Comparison of ENCODE assay signal across 9 cellular contexts in the genomic region with DNA sequence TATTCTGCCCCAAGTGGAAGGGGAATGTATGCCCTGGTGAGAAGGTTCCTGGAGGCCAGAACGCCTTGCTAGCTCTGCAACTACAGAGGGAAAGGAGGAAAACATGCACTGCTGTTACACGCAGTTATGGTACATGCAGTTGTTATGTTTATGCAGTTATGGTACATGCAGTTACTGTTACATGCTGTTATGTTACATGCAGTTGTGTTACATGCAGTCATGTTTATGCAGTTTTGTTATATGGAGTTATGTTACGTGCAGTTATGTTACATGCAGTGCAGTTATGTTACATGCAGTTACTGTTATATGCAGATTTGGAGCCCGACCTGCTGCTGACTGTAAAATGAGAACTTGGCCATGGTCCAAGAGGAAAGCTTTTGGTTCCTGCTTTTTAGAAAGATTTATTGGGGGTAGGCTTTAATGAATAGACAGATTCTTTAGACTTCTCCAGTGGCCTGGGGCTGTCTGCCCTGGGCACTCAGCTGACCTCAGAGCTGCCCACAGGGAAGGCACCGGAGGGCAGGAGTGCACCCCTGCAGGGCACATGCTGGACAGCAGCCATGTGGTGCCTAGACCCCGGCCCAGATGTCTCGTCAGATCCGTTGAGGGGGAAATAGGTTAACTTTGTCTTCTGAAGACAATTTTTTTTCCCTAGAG.
DNase-seq lines count a peak whose midpoint lies in the region; ATAC-seq, FAIRE-seq and TF ChIP-seq lines count a peak whose summit lies in the region.
"Had no signal": no experiment of that assay in that cellular context is flagged by ENCODE, and none has a peak within 500 bp of the region (broad histone marks: within the 10 kb centered on the region; RNA-seq: fewer than 3 reads in every experiment).

No MANE protein-coding gene starts in this region.

- no peak for FAIRE-seq in astrocyte (lab: Jason Lieb, UNC)

- no peaks in the 10 kb centered on the region for H3K36me3 ChIP-seq in astrocyte (ENCODE audit: insufficient read depth, low read length)

- H3K9ac ChIP-seq in astrocyte (ENCODE audit: low read length), result no peak overlapping the region

- peaks cover 3% of the 10 kb centered on the region for H3K9me3 Mint-ChIP-seq in astrocyte (ENCODE audit: unreplicated experiment)
- H3K9me3 Mint-ChIP-seq in nephron, result peaks cover 17% of the 10 kb centered on the region
- peaks cover 4% of the 10 kb centered on the region for H3K9me3 Mint-ChIP-seq in activated CD4-positive, alpha-beta memory T cell treated with anti-CD3 and anti-CD28 coated beads for 36 hours

- peaks cover 5% of the 10 kb centered on the region for H3K4me1 ChIP-seq in astrocyte (ENCODE audit: insufficient read depth, low read length)

- H3K36me3 Mint-ChIP-seq in astrocyte (ENCODE audit: low read depth, unreplicated experiment) (peaks cover 14% of the 10 kb centered on the region), nephron (ENCODE audit: low read depth) (no peaks in the 10 kb centered on the region)
- H3K36me3 Mint-ChIP-seq in activated CD4-positive, alpha-beta memory T cell treated with anti-CD3 and anti-CD28 coated beads for 36 hours, result no peaks in the 10 kb centered on the region

- H3K79me2 ChIP-seq in astrocyte (ENCODE audit: insufficient read depth, low read length), result no peaks in the 10 kb centered on the region

- peaks cover 10% of the 10 kb centered on the region for H4K20me1 ChIP-seq in astrocyte (ENCODE audit: insufficient read depth, low read length)

- no peak for ATAC-seq in GM21529 (IDR thresholded peaks at IDR 0.05; ENCODE audit: unreplicated experiment)
- ATAC-seq: activated CD8-positive, alpha-beta memory T cell treated with anti-CD3 and anti-CD28 coated beads, Interleukin-2, amount 10 ng/mL, durations not matched to agents 7 days and 5 days had no signal

- TF ChIP-seq CTCF in astrocyte (IDR thresholded peaks at IDR 0.05; ENCODE audit: insufficient read depth, low read depth, low read length) (no peak), nephron (IDR thresholded peaks at IDR 0.05; ENCODE audit: unreplicated experiment in 3 of 3) (no peak)

- H3K9me3 ChIP-seq in astrocyte (ENCODE audit: insufficient read depth, low read depth, low read length), result no peaks in the 10 kb centered on the region

- no peaks in the 10 kb centered on the region for H3K27me3 Mint-ChIP-seq in astrocyte (ENCODE audit: low read depth, unreplicated experiment)
- no peaks in the 10 kb centered on the region for H3K27me3 Mint-ChIP-seq in nephron (ENCODE audit: low read depth)
- no peaks in the 10 kb centered on the region for H3K27me3 Mint-ChIP-seq in activated CD4-positive, alpha-beta memory T cell treated with anti-CD3 and anti-CD28 coated beads for 36 hours

- DNase-seq in DMS79 treated with DMSO at 0.1 percent for 48 hours (lab: John Stamatoyannopoulos, UW), result peak; percentile 54
- peak; percentile 38 for DNase-seq in M059J (ENCODE audit: low read depth)
- DNase-seq in astrocyte (ENCODE audit: low read depth), result no peak
- DNase-seq in H4 (ENCODE audit: low spot score), result no peak
- no peak for DNase-seq in activated CD4-positive, alpha-beta memory T cell treated with anti-CD3 and anti-CD28 coated beads for 36 hours
- DNase-seq: activated CD8-positive, alpha-beta memory T cell treated with anti-CD3 and anti-CD28 coated beads, Interleukin-2, amount 10 ng/mL, durations not matched to agents 7 days and 5 days had no signal

- H3K4me3 ChIP-seq in astrocyte (ENCODE audit: insufficient read depth, low read depth, low read length), result no peak overlapping the region

- no peak overlapping the region for H3K4me3 Mint-ChIP-seq in astrocyte (ENCODE audit: unreplicated experiment)
- peak overlapping the region in 2 of 3 experiments; percentile 1 to 29 for H3K4me3 Mint-ChIP-seq in nephron
- no peak overlapping the region for H3K4me3 Mint-ChIP-seq in activated CD4-positive, alpha-beta memory T cell treated with anti-CD3 and anti-CD28 coated beads for 36 hours
- H3K4me3 Mint-ChIP-seq: activated CD8-positive, alpha-beta memory T cell treated with anti-CD3 and anti-CD28 coated beads, Interleukin-2, amount 10 ng/mL, durations not matched to agents 7 days and 5 days; T-helper 2 cell treated with Interferon-gamma antibody and Interleukin-4, amounts not matched to agents 5 μg/mL and 100 μg/mL, for 36 hours had no signal

- no peak overlapping the region for H3K27ac ChIP-seq in astrocyte (ENCODE audit: low read depth, low read length)

- peak overlapping the region; percentile 6 for H3K4me2 ChIP-seq in astrocyte (ENCODE audit: low read length)

- CTCF ChIA-PET in activated CD4-positive, alpha-beta memory T cell treated with anti-CD3 and anti-CD28 coated beads for 36 hours (lab: Charles Lee), result no interaction called here

- H3K4me1 Mint-ChIP-seq in astrocyte (ENCODE audit: low read depth, unreplicated experiment) (peaks cover 24% of the 10 kb centered on the region), nephron (peaks cover 48% of the 10 kb centered on the region)
- no peaks in the 10 kb centered on the region for H3K4me1 Mint-ChIP-seq in activated CD4-positive, alpha-beta memory T cell treated with anti-CD3 and anti-CD28 coated beads for 36 hours (ENCODE audit: low read depth)

- H3K27ac Mint-ChIP-seq in astrocyte (ENCODE audit: unreplicated experiment) (no peak overlapping the region), nephron (peak overlapping the region; percentile 71 to 93 (median 77))
- H3K27ac Mint-ChIP-seq in activated CD4-positive, alpha-beta memory T cell treated with anti-CD3 and anti-CD28 coated beads for 36 hours, result no peak overlapping the region
- H3K27ac Mint-ChIP-seq: activated CD8-positive, alpha-beta memory T cell treated with anti-CD3 and anti-CD28 coated beads, Interleukin-2, amount 10 ng/mL, durations not matched to agents 7 days and 5 days; T-helper 2 cell treated with Interferon-gamma antibody and Interleukin-4, amounts not matched to agents 5 μg/mL and 100 μg/mL, for 36 hours had no signal

- H3K27me3 ChIP-seq in astrocyte (ENCODE audit: insufficient read depth, low read length), result no peaks in the 10 kb centered on the region

- no peak overlapping the region for H2AFZ ChIP-seq in astrocyte (ENCODE audit: low read depth, low read length)

- POLR2A ChIA-PET in activated CD4-positive, alpha-beta memory T cell treated with anti-CD3 and anti-CD28 coated beads for 36 hours (lab: Charles Lee), result no interaction called here

- intact Hi-C loops in activated CD4-positive, alpha-beta memory T cell treated with anti-CD3 and anti-CD28 coated beads for 36 hours (cut with micrococcal nuclease), result no loop called here

Comparison
In these comparisons a context has a peak if more than half of its experiments do, and no peak if none do; other contexts are left out.
1. DNase-seq: peak in DMS79 treated with DMSO at 0.1 percent for 48 hours (single experiment) and M059J (single experiment); none in astrocyte (single experiment), H4 (single experiment) and activated CD4-positive, alpha-beta memory T cell treated with anti-CD3 and anti-CD28 coated beads for 36 hours (single experiment).
2. H3K27ac Mint-ChIP-seq: peak in nephron (3 of 3); none in astrocyte (single experiment) and activated CD4-positive, alpha-beta memory T cell treated with anti-CD3 and anti-CD28 coated beads for 36 hours (single experiment).
3. H3K4me3 Mint-ChIP-seq: peak in nephron (2 of 3); none in astrocyte (single experiment) and activated CD4-positive, alpha-beta memory T cell treated with anti-CD3 and anti-CD28 coated beads for 36 hours (single experiment).